In genomic region chr2:232633413-232634318, GRCh38 we compare ENCODE assay signal across 1 cellular context.
A peak's percentile ranks its signal among the peaks of the same experiment; 100 is the strongest.
TF ChIP-seq lines count a peak whose summit lies in the region.

Gene EFHD1, plus strand, starts transcription at chr2:232633604. Its CDS starts 101 bp downstream, at chr2:232633705.

TF ChIP-seq in HepG2, 621 proteins besides CTCF, POLR2A, EP300 and RAD21 (continued from another document and continues in another):
- TF ChIP-seq ZNF784 (CRISPR knock-in tag; IDR thresholded peaks at IDR 0.05; ENCODE audit: borderline replicate concordance): peak; percentile 85; the same call in 1 of the 2 replicates
- peak; percentile 83 for TF ChIP-seq ZNF232 (CRISPR knock-in tag; IDR thresholded peaks at IDR 0.05; ENCODE audit: borderline replicate concordance)
- TF ChIP-seq REXO4 (CRISPR knock-in tag; IDR thresholded peaks at IDR 0.05; ENCODE audit: borderline replicate concordance): peak; percentile 97
- no peak; the same call in 1 of the 2 replicates for TF ChIP-seq HIC2 (CRISPR knock-in tag; IDR thresholded peaks at IDR 0.05; ENCODE audit: low read depth)
- no peak for TF ChIP-seq ZNF644 (CRISPR knock-in tag; IDR thresholded peaks at IDR 0.05; ENCODE audit: low read depth)
- TF ChIP-seq FOXK2 (IDR thresholded peaks at IDR 0.05): no peak
- no peak for TF ChIP-seq STAG1 (CRISPR knock-in tag; IDR thresholded peaks at IDR 0.05)
- TF ChIP-seq MXI1 (IDR thresholded peaks at IDR 0.05; ENCODE audit: borderline replicate concordance, low read depth, low read length): no peak
- peak; percentile 77; the same call in 1 of the 2 replicates for TF ChIP-seq ZXDC (CRISPR knock-in tag; IDR thresholded peaks at IDR 0.05)
- no peak; the same call in 1 of the 2 replicates for TF ChIP-seq ZNF276 (CRISPR knock-in tag; IDR thresholded peaks at IDR 0.05; ENCODE audit: low read depth)
- TF ChIP-seq TBP (CRISPR knock-in tag; IDR thresholded peaks at IDR 0.05): no peak
- TF ChIP-seq ZGPAT (CRISPR knock-in tag; IDR thresholded peaks at IDR 0.05): peak; percentile 58; the same call in 1 of the 2 replicates
- no peak for TF ChIP-seq ZNF816 (CRISPR knock-in tag; IDR thresholded peaks at IDR 0.05; ENCODE audit: borderline replicate concordance)
- peak; percentile 53; the same call in 1 of the 2 replicates for TF ChIP-seq ETV5 (CRISPR knock-in tag; IDR thresholded peaks at IDR 0.05; ENCODE audit: borderline replicate concordance)
- no peak for TF ChIP-seq SUZ12 (IDR thresholded peaks at IDR 0.05; ENCODE audit: low read depth, low read length)
- peak; percentile 95 for TF ChIP-seq THAP8 (CRISPR knock-in tag; IDR thresholded peaks at IDR 0.05; ENCODE audit: borderline replicate concordance)
- no peak for TF ChIP-seq ZBTB25 (CRISPR knock-in tag; IDR thresholded peaks at IDR 0.05)
- no peak for TF ChIP-seq CHD4 (IDR thresholded peaks at IDR 0.05; ENCODE audit: borderline replicate concordance, low read length)
- no peak for TF ChIP-seq HMGXB3 (CRISPR knock-in tag; IDR thresholded peaks at IDR 0.05; ENCODE audit: borderline replicate concordance)
- TF ChIP-seq ZNF503 (CRISPR knock-in tag; IDR thresholded peaks at IDR 0.05): 0 out of 2 replicates have a peak, but pooled peaks have one; percentile 43
- peak; percentile 78; the same call in 1 of the 2 replicates for TF ChIP-seq ZNF451 (CRISPR knock-in tag; IDR thresholded peaks at IDR 0.05)
- no peak for TF ChIP-seq ZSCAN30 (CRISPR knock-in tag; IDR thresholded peaks at IDR 0.05)
- 0 out of 2 replicates have a peak, but pooled peaks have one; percentile 23 for TF ChIP-seq KDM1A (CRISPR knock-in tag; IDR thresholded peaks at IDR 0.05)
- peak; percentile 97; the same call in 1 of the 2 replicates for TF ChIP-seq FLYWCH1 (CRISPR knock-in tag; IDR thresholded peaks at IDR 0.05)
- no peak for TF ChIP-seq BCLAF1 (IDR thresholded peaks at IDR 0.05)
- TF ChIP-seq ZFP36L2 (CRISPR knock-in tag; IDR thresholded peaks at IDR 0.05): no peak
- TF ChIP-seq ZNF12 (CRISPR knock-in tag; IDR thresholded peaks at IDR 0.05): peak; percentile 52; the same call in 1 of the 2 replicates
- TF ChIP-seq ZFAT (CRISPR knock-in tag; conservative IDR thresholded peaks at IDR 0.05): peak; percentile 91
- peak; percentile 74 for TF ChIP-seq TBX2 (CRISPR knock-in tag; IDR thresholded peaks at IDR 0.05; ENCODE audit: borderline replicate concordance)
- no peak for TF ChIP-seq CEBPG (CRISPR knock-in tag; IDR thresholded peaks at IDR 0.05)
- peak; percentile 70; the same call in 1 of the 2 replicates for TF ChIP-seq REPIN1 (CRISPR knock-in tag; IDR thresholded peaks at IDR 0.05; ENCODE audit: borderline replicate concordance, low read depth)
- TF ChIP-seq ZNF746 (CRISPR knock-in tag; IDR thresholded peaks at IDR 0.05): no peak; the same call in 1 of the 2 replicates
- peak; percentile 92; the same call in 1 of the 2 replicates for TF ChIP-seq ZNF225 (CRISPR knock-in tag; IDR thresholded peaks at IDR 0.05)
- TF ChIP-seq TBL1XR1 (IDR thresholded peaks at IDR 0.05; ENCODE audit: borderline replicate concordance, low read length, partially characterized antibody): no peak
- TF ChIP-seq JARID2 (CRISPR knock-in tag; IDR thresholded peaks at IDR 0.05; ENCODE audit: insufficient replicate concordance): no peak
